Comparison of ENCODE assay signal across 9 cellular contexts in genomic region chr3:146550743-146551510, GRCh38. TPM values are rescaled to one million over a fixed set of nuclear protein-coding genes. Genes with fewer than 3 reads are reported as not detected.
DNase-seq lines count a peak whose midpoint lies in the region; ATAC-seq, FAIRE-seq and TF ChIP-seq lines count a peak whose summit lies in the region.
"Had no signal": no experiment of that assay in that cellular context is flagged by ENCODE, and none has a peak within 500 bp of the region (broad histone marks: within the 10 kb centered on the region; RNA-seq: fewer than 3 reads in every experiment).

No MANE protein-coding gene starts in this region.

- in situ Hi-C loops in GM13977 (cut with MboI; ENCODE audit: low pct_unique_long_range_greater_than_20kb, low sequenced_read_pairs, unreplicated experiment), result no loop called here

- H3K9me3 ChIP-seq in H9 (ENCODE audit: control insufficient read depth, low read depth, low read length), result no peaks in the 10 kb centered on the region
- H3K9me3 ChIP-seq: upper lobe of left lung had no signal

- no peaks in the 10 kb centered on the region for H3K79me2 ChIP-seq in H9 (ENCODE audit: insufficient read depth, low read length)

- no peak overlapping the region for H4K91ac ChIP-seq in H9 (ENCODE audit: insufficient read length, low read depth, low read length)

- intact Hi-C loops in activated T-helper 2 cell treated with anti-CD3 and anti-CD28 coated beads, Interferon-gamma antibody, Interleukin-2, Interleukin-4, amounts not matched to agents 10 μg/mL and 5 μg/mL and 100 μg/mL, durations not matched to agents 14 hours and 24 hours and 36 hours (cut with micrococcal nuclease), result loop anchor here (5.0 kb wide), 1 partner anchor 389 kb away; the partner anchor contains the start of gene PLOD2

- H2AK5ac ChIP-seq in H9 (ENCODE audit: insufficient read length, low read length), result no peak overlapping the region

- H3K27ac Mint-ChIP-seq in activated T-helper 2 cell treated with anti-CD3 and anti-CD28 coated beads, Interferon-gamma antibody, Interleukin-2, Interleukin-4, amounts not matched to agents 10 μg/mL and 5 μg/mL and 100 μg/mL, durations not matched to agents 14 hours and 24 hours and 36 hours, result no peak overlapping the region
- no peak overlapping the region for H3K27ac Mint-ChIP-seq in H9

- no peak overlapping the region for H2BK5ac ChIP-seq in H9 (ENCODE audit: insufficient read length, low read length)

- H4K5ac ChIP-seq in H9 (ENCODE audit: insufficient read length, low read depth, low read length), result no peak overlapping the region

- peaks cover 4% of the 10 kb centered on the region for H3K27me3 Mint-ChIP-seq in activated T-helper 2 cell treated with anti-CD3 and anti-CD28 coated beads, Interferon-gamma antibody, Interleukin-2, Interleukin-4, amounts not matched to agents 10 μg/mL and 5 μg/mL and 100 μg/mL, durations not matched to agents 14 hours and 24 hours and 36 hours (ENCODE audit: low read depth)
- H3K27me3 Mint-ChIP-seq in H9 (ENCODE audit: low read depth), result no peaks in the 10 kb centered on the region

- H3K36me3 Mint-ChIP-seq in activated T-helper 2 cell treated with anti-CD3 and anti-CD28 coated beads, Interferon-gamma antibody, Interleukin-2, Interleukin-4, amounts not matched to agents 10 μg/mL and 5 μg/mL and 100 μg/mL, durations not matched to agents 14 hours and 24 hours and 36 hours (ENCODE audit: low read depth), result no peaks in the 10 kb centered on the region
- H3K36me3 Mint-ChIP-seq in H9 (ENCODE audit: insufficient read depth in 1 of 3, low read depth in 3 of 3), result peaks cover 0 to 3% (median 0%) of the 10 kb centered on the region in 3 experiments; a peak in 3 of 7 replicates

- H3K4ac ChIP-seq in H9 (ENCODE audit: low read depth, low read length), result no peak overlapping the region

- H3K79me1 ChIP-seq in H9 (ENCODE audit: insufficient read depth, low read depth, low read length, poor library complexity, severe bottlenecking), result no peaks in the 10 kb centered on the region

- no peaks in the 10 kb centered on the region for H3K27me3 ChIP-seq in H9 (ENCODE audit: insufficient read depth, low read length)
- H3K27me3 ChIP-seq: upper lobe of left lung had no signal

- H3K4me2 ChIP-seq in H9 (ENCODE audit: insufficient read depth, insufficient read length, low read length), result no peak overlapping the region

- DNase-seq in GM13977 (ENCODE audit: low spot score) (peak; percentile 37), HTR-8/SVneo (ENCODE audit: insufficient read length, low spot score) (peak; percentile 56), dedifferentiated amniotic fluid mesenchymal stem cell (ENCODE audit: extremely low spot score) (peak; percentile 61), OCI-M2 (lab: John Stamatoyannopoulos, UW; ENCODE audit: unreplicated experiment) (no peak), H9 (no peak)
- DNase-seq in activated T-helper 2 cell treated with anti-CD3 and anti-CD28 coated beads, Interferon-gamma antibody, Interleukin-2, Interleukin-4, amounts not matched to agents 10 μg/mL and 5 μg/mL and 100 μg/mL, durations not matched to agents 14 hours and 24 hours and 36 hours (ENCODE audit: low spot score), result no peak
- DNase-seq in activated CD8-positive, alpha-beta memory T cell treated with anti-CD3 and anti-CD28 coated beads, Interleukin-2, amount 50 U/mL, for 4 hours, result no peak

- H2BK12ac ChIP-seq in H9 (ENCODE audit: insufficient read length, low read depth, low read length), result no peak overlapping the region

- no CpG with 5 or more reads among the region's 5 CpGs for WGBS in H9 (ENCODE audit: extremely low coverage, insufficient read length, low lambda C conversion rate)

- no peak overlapping the region for H2AFZ ChIP-seq in H9 (ENCODE audit: low read length)

- no peak overlapping the region for H3K14ac ChIP-seq in H9 (ENCODE audit: insufficient read depth, low read length)

- H3K4me1 ChIP-seq in H9 (ENCODE audit: insufficient read depth, low read length), result 0 out of 2 replicates have a peak, but pooled peaks cover 7% of the 10 kb centered on the region

- no peak overlapping the region for H2BK15ac ChIP-seq in H9 (ENCODE audit: low read depth, low read length)

- H3K4me1 Mint-ChIP-seq in activated T-helper 2 cell treated with anti-CD3 and anti-CD28 coated beads, Interferon-gamma antibody, Interleukin-2, Interleukin-4, amounts not matched to agents 10 μg/mL and 5 μg/mL and 100 μg/mL, durations not matched to agents 14 hours and 24 hours and 36 hours (ENCODE audit: low read depth), result peaks cover 51% of the 10 kb centered on the region
- H3K4me1 Mint-ChIP-seq in H9, result peaks cover 26 to 28% of the 10 kb centered on the region in 2 experiments

- H3K56ac ChIP-seq in H9 (ENCODE audit: insufficient read length, low read depth, low read length), result no peak overlapping the region

- no peak overlapping the region for H3K9ac ChIP-seq in H9 (ENCODE audit: extremely low read depth, insufficient read length, low read length)

- no peak overlapping the region for H3K23ac ChIP-seq in H9 (ENCODE audit: insufficient read length, low read depth, low read length)

- H3K4me3 Mint-ChIP-seq in activated T-helper 2 cell treated with anti-CD3 and anti-CD28 coated beads, Interferon-gamma antibody, Interleukin-2, Interleukin-4, amounts not matched to agents 10 μg/mL and 5 μg/mL and 100 μg/mL, durations not matched to agents 14 hours and 24 hours and 36 hours (ENCODE audit: low read depth), result no peak overlapping the region
- no peak overlapping the region for H3K4me3 Mint-ChIP-seq in H9

- no peak overlapping the region for H3K27ac ChIP-seq in H9 (ENCODE audit: insufficient read length, low read depth, low read length)
- H3K27ac ChIP-seq: upper lobe of left lung had no signal

- peak; percentile 91 for ATAC-seq in GM21723 (IDR thresholded peaks at IDR 0.05; ENCODE audit: unreplicated experiment)

- no peak overlapping the region for H2BK20ac ChIP-seq in H9 (ENCODE audit: low read depth, low read length, poor library complexity, severe bottlenecking)

- H3K9me3 Mint-ChIP-seq in activated T-helper 2 cell treated with anti-CD3 and anti-CD28 coated beads, Interferon-gamma antibody, Interleukin-2, Interleukin-4, amounts not matched to agents 10 μg/mL and 5 μg/mL and 100 μg/mL, durations not matched to agents 14 hours and 24 hours and 36 hours, result no peaks in the 10 kb centered on the region
- peaks cover 0 to under 1% of the 10 kb centered on the region in 2 experiments; a peak in 2 of 5 replicates for H3K9me3 Mint-ChIP-seq in H9

- TF ChIP-seq CTCF in GM13977 (IDR thresholded peaks at IDR 0.05; ENCODE audit: extremely low read depth, insufficient read depth, missing control alignments), result no peak
- no peak for TF ChIP-seq CTCF in H9 (conservative IDR thresholded peaks at IDR 0.05)

- no peak overlapping the region for H4K8ac ChIP-seq in H9 (replicated peaks; ENCODE audit: insufficient read length, low read depth, low read length)

- no peak overlapping the region for H3T11ph ChIP-seq in H9 (ENCODE audit: low read length)

- no peaks in the 10 kb centered on the region for H4K20me1 ChIP-seq in H9 (ENCODE audit: control insufficient read depth, insufficient read depth, insufficient read length)

- H3K23me2 ChIP-seq in H9 (ENCODE audit: insufficient read length, low read depth, low read length, poor library complexity, severe bottlenecking), result no peaks in the 10 kb centered on the region

- FAIRE-seq in HTR-8/SVneo (lab: Jason Lieb, UNC), result no peak

- no peak overlapping the region for H3K18ac ChIP-seq in H9 (ENCODE audit: insufficient read length, low read depth, low read length)

- H2BK120ac ChIP-seq in H9 (ENCODE audit: low read depth, low read length, poor library complexity, severe bottlenecking), result no peak overlapping the region

RNA-seq across cellular contexts. Expression of gene PLSCR1, which starts 6.5 kb away (rescaled TPM):
- 54.0 and 65.1 TPM in 2 replicates for total RNA-seq in activated T-helper 2 cell treated with anti-CD3 and anti-CD28 coated beads, Interferon-gamma antibody, Interleukin-2, Interleukin-4, amounts not matched to agents 10 μg/mL and 5 μg/mL and 100 μg/mL, durations not matched to agents 14 hours and 24 hours and 36 hours
- total RNA-seq in H9 (2021), result 48.9 and 54.8 TPM in 2 replicates

RNA-seq across cellular contexts. Expression of gene PLSCR5, which starts 54.2 kb away (rescaled TPM):
- not detected in 2 replicates for total RNA-seq in activated T-helper 2 cell treated with anti-CD3 and anti-CD28 coated beads, Interferon-gamma antibody, Interleukin-2, Interleukin-4, amounts not matched to agents 10 μg/mL and 5 μg/mL and 100 μg/mL, durations not matched to agents 14 hours and 24 hours and 36 hours
- total RNA-seq in H9 (2021), result not detected in 2 replicates
- total RNA-seq: upper lobe of left lung had no signal

Comparison
In these comparisons a context has a peak if more than half of its experiments do, and no peak if none do; other contexts are left out.
1. DNase-seq: peak in GM13977 (single experiment), HTR-8/SVneo (single experiment) and dedifferentiated amniotic fluid mesenchymal stem cell (single experiment); none in OCI-M2 (single experiment), activated T-helper 2 cell treated with anti-CD3 and anti-CD28 coated beads, Interferon-gamma antibody, Interleukin-2, Interleukin-4, amounts not matched to agents 10 μg/mL and 5 μg/mL and 100 μg/mL, durations not matched to agents 14 hours and 24 hours and 36 hours (single experiment), H9 (single experiment) and activated CD8-positive, alpha-beta memory T cell treated with anti-CD3 and anti-CD28 coated beads, Interleukin-2, amount 50 U/mL, for 4 hours (single experiment).